Comparison of ENCODE assay signal across 7 cellular contexts in genomic region chr3:44862221-44862637, GRCh38. TPM values are rescaled to one million over a fixed set of nuclear protein-coding genes. Genes with fewer than 3 reads are reported as not detected.
DNase-seq lines count a peak whose midpoint lies in the region; ATAC-seq, FAIRE-seq and TF ChIP-seq lines count a peak whose summit lies in the region.

No MANE protein-coding gene starts in this region.

- peak overlapping the region; percentile 59 for H3K4me2 ChIP-seq in KMS-11
- peak overlapping the region; percentile 90 for H3K4me2 ChIP-seq in keratinocyte (ENCODE audit: control insufficient read depth, extremely low read depth, insufficient read depth, low read depth, low read length)

- 2 to 3% (median 2%) methylated on average over 16 to 26 of the region's 26 CpGs for WGBS in adipose tissue, 3 donors

- peak overlapping the region; percentile 85 for H3K27ac Mint-ChIP-seq in stimulated activated memory B cell treated with anti-CD40 and anti-IgM and Interleukin-4, amounts not matched to agents 10 μg/mL and 1 μg/mL and 100 μg/mL, for 72 hours

- H3K4me3 ChIP-seq in KMS-11 (IDR thresholded peaks at IDR 0.05; ENCODE audit: insufficient read depth, low read depth, low read length) (peak overlapping the region; percentile 42), keratinocyte (ENCODE audit: control insufficient read depth in 2 of 3, extremely low read depth in 1 of 3, insufficient read depth in 2 of 3, low read depth in 1 of 3, low read length in 3 of 3) (peak overlapping the region; percentile 43 to 71 (median 44))

- FAIRE-seq in keratinocyte (lab: Jason Lieb, UNC): peak; percentile 86

- H3K27me3 ChIP-seq in KMS-11 (ENCODE audit: insufficient read depth, low read depth) (no peaks in the 10 kb centered on the region), keratinocyte (ENCODE audit: control insufficient read depth, extremely low read depth, insufficient read depth, low read length) (no peaks in the 10 kb centered on the region)

- H3K9ac ChIP-seq in KMS-11: peak overlapping the region; percentile 44; the same call in 1 of the 2 replicates
- peak overlapping the region; percentile 80 for H3K9ac ChIP-seq in keratinocyte (ENCODE audit: control insufficient read depth, extremely low read depth, insufficient read depth, low read length)

- TF ChIP-seq CTCF in KMS-11 (conservative IDR thresholded peaks at IDR 0.05; ENCODE audit: low read depth, low read length): no peak
- TF ChIP-seq CTCF in keratinocyte (optimal IDR thresholded peaks at IDR 0.05 in 1 of 3, IDR thresholded peaks at IDR 0.05 in 1 of 3, conservative IDR thresholded peaks at IDR 0.05 in 1 of 3; ENCODE audit: extremely low read depth in 1 of 3, insufficient read depth in 2 of 3, low read length in 3 of 3): peak in 1 of 3 experiments; percentile 2
- no peak for TF ChIP-seq CTCF in GM10266 (IDR thresholded peaks at IDR 0.05; ENCODE audit: control insufficient read depth, insufficient read depth, low read depth, missing control alignments)

- H3K27ac ChIP-seq in KMS-11 (peak overlapping the region; percentile 58; the same call in 1 of the 2 replicates), adipose tissue (ENCODE audit: low read depth, low read length) (peak overlapping the region; percentile 12), keratinocyte (ENCODE audit: control insufficient read depth, insufficient read depth, low read length) (peak overlapping the region; percentile 61)

- no peaks in the 10 kb centered on the region for H3K9me3 Mint-ChIP-seq in stimulated activated memory B cell treated with anti-CD40 and anti-IgM and Interleukin-4, amounts not matched to agents 10 μg/mL and 1 μg/mL and 100 μg/mL, for 72 hours

- peaks cover 12% of the 10 kb centered on the region for H3K36me3 Mint-ChIP-seq in stimulated activated memory B cell treated with anti-CD40 and anti-IgM and Interleukin-4, amounts not matched to agents 10 μg/mL and 1 μg/mL and 100 μg/mL, for 72 hours

- dilution Hi-C loops in keratinocyte (cut with MboI; ENCODE audit: extremely low pct_ligation_motif_present, low sequenced_read_pairs): no loop called here

- no peaks in the 10 kb centered on the region for H3K36me3 ChIP-seq in KMS-11 (ENCODE audit: insufficient read depth)
- peaks cover 2 to 8% of the 10 kb centered on the region in 2 experiments for H3K36me3 ChIP-seq in keratinocyte (ENCODE audit: control insufficient read depth in 2 of 2, extremely low read depth in 1 of 2, insufficient read depth in 2 of 2, low read length in 2 of 2)

- peak overlapping the region; percentile 79 for H3K4me3 Mint-ChIP-seq in stimulated activated memory B cell treated with anti-CD40 and anti-IgM and Interleukin-4, amounts not matched to agents 10 μg/mL and 1 μg/mL and 100 μg/mL, for 72 hours

- no peaks in the 10 kb centered on the region for H3K9me1 ChIP-seq in keratinocyte (ENCODE audit: control insufficient read depth, extremely low read depth, insufficient read depth, low read length)

- H3K4me1 ChIP-seq in KMS-11 (ENCODE audit: low read depth, poor library complexity, severe bottlenecking): peaks cover 49% of the 10 kb centered on the region
- H3K4me1 ChIP-seq in keratinocyte (ENCODE audit: control insufficient read depth, extremely low read depth, insufficient read depth, low read length): peaks cover 10% of the 10 kb centered on the region

- DNase-seq in keratinocyte (ENCODE audit: low read depth, low spot score) (no peak), GM10266 (ENCODE audit: extremely low spot score) (no peak)

- H3K4me1 Mint-ChIP-seq in stimulated activated memory B cell treated with anti-CD40 and anti-IgM and Interleukin-4, amounts not matched to agents 10 μg/mL and 1 μg/mL and 100 μg/mL, for 72 hours: peaks cover 34% of the 10 kb centered on the region

- no peaks in the 10 kb centered on the region for H3K9me3 ChIP-seq in keratinocyte (ENCODE audit: control insufficient read depth, low read depth, low read length)

- no peaks in the 10 kb centered on the region for H3K27me3 Mint-ChIP-seq in stimulated activated memory B cell treated with anti-CD40 and anti-IgM and Interleukin-4, amounts not matched to agents 10 μg/mL and 1 μg/mL and 100 μg/mL, for 72 hours

- H2AFZ ChIP-seq in KMS-11 (ENCODE audit: low read depth) (no peak overlapping the region), keratinocyte (ENCODE audit: control insufficient read depth, low read length) (peak overlapping the region; percentile 81)

- ATAC-seq in GM18499 (IDR thresholded peaks at IDR 0.05; ENCODE audit: insufficient read depth, unreplicated experiment) (peak; percentile 11), GM21737 (IDR thresholded peaks at IDR 0.05; ENCODE audit: unreplicated experiment) (peak; percentile 25)
- ATAC-seq in stimulated activated memory B cell treated with anti-CD40 and anti-IgM and Interleukin-4, amounts not matched to agents 10 μg/mL and 1 μg/mL and 100 μg/mL, for 72 hours: peak; percentile 60

- H4K20me1 ChIP-seq in KMS-11 (ENCODE audit: insufficient read depth) (no peaks in the 10 kb centered on the region), keratinocyte (ENCODE audit: control insufficient read depth, extremely low read depth, insufficient read depth, low read length) (no peaks in the 10 kb centered on the region)

- H3K79me2 ChIP-seq in KMS-11 (ENCODE audit: insufficient read depth, low read depth) (no peaks in the 10 kb centered on the region), keratinocyte (ENCODE audit: control insufficient read depth, insufficient read depth, low read length) (no peaks in the 10 kb centered on the region)

RNA-seq across cellular contexts. Expression of gene TMEM42, which starts 0.5 kb away (rescaled TPM):
- polyA plus RNA-seq in adipose tissue (10 to 100 TPM; 10.5 to 19.2 (median 12.9) TPM), keratinocyte (15.0 to 25.2 TPM (median 19.5 TPM) in 3 replicates)
- polyA plus RNA-seq in keratinocyte (2011; ENCODE audit: low read depth): 6.0 TPM
- polyA plus RNA-seq in keratinocyte (2011; cell fraction: cytosol; rRNA removed): 18.5 and 19.1 TPM in 2 replicates
- polyA plus RNA-seq in keratinocyte (2011; cell fraction: nucleus; rRNA removed): 21.3 and 22.2 TPM in 2 replicates
- polyA plus RNA-seq in keratinocyte (2012; ENCODE audit: low replicate concordance): 11.5 and 19.4 TPM in 2 replicates
- polyA minus RNA-seq in keratinocyte: 5.4 to 11.3 TPM (median 7.2 TPM) in 3 replicates
- 16.7 TPM for polyA minus RNA-seq in keratinocyte (2011; cell fraction: cytosol; rRNA and poly(A)+ RNA removed)
- 3.8 and 4.3 TPM in 2 replicates for polyA minus RNA-seq in keratinocyte (2011; cell fraction: nucleus; rRNA and poly(A)+ RNA removed)

RNA-seq across cellular contexts. Expression of gene TGM4, which starts 12.2 kb away (rescaled TPM):
- polyA plus RNA-seq in adipose tissue (under 1 TPM in 1 of 3 donors, not detected in 2; 0.22 TPM), keratinocyte (1.3 to 2.2 TPM (median 1.3 TPM) in 3 replicates)
- polyA plus RNA-seq in keratinocyte (2011; ENCODE audit: low read depth): 0.20 TPM
- polyA plus RNA-seq in keratinocyte (2011; cell fraction: cytosol; rRNA removed): 1.4 and 2.0 TPM in 2 replicates
- 1.6 TPM in 2 replicates for polyA plus RNA-seq in keratinocyte (2011; cell fraction: nucleus; rRNA removed)
- polyA plus RNA-seq in keratinocyte (2012; ENCODE audit: low replicate concordance): 0.58 and 1.2 TPM in 2 replicates
- 1.4 to 3.1 TPM (median 1.4 TPM) in 3 replicates for polyA minus RNA-seq in keratinocyte
- 0.96 TPM for polyA minus RNA-seq in keratinocyte (2011; cell fraction: cytosol; rRNA and poly(A)+ RNA removed)
- polyA minus RNA-seq in keratinocyte (2011; cell fraction: nucleus; rRNA and poly(A)+ RNA removed): 1.3 and 2.5 TPM in 2 replicates
